9 cellular contexts compared by ENCODE assay signal in the genomic region with DNA sequence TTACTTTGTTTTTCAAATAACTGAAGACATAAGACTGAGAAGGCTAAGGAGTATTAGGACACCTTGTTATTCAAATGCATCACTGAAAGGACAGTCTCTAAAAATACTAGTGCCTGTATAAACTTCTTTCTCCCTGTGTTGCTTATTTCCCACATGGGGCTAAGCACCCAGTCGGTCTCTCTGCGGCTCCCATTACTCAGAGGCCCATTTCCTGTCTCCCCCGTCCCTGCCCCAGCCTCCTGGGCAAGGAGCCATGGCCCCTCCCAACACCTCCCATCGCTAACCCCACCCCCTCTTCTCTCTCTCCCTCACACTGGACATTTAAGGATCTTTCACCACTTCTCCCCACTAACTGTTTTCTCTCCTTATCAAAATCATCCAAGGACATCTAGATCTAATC.
A peak's percentile ranks its signal among the peaks of the same experiment; 100 is the strongest.
DNase-seq lines count a peak whose midpoint lies in the region; ATAC-seq, FAIRE-seq and TF ChIP-seq lines count a peak whose summit lies in the region.
"Had no signal": no experiment of that assay in that cellular context is flagged by ENCODE, and none has a peak within 500 bp of the region (broad histone marks: within the 10 kb centered on the region; RNA-seq: fewer than 3 reads in every experiment).

No MANE protein-coding gene starts in this region.

- no peak overlapping the region for H3K4ac ChIP-seq in mesenchymal stem cell (ENCODE audit: low read depth in 1 of 2, low read length in 2 of 2)

- H3K23ac ChIP-seq in mesenchymal stem cell (ENCODE audit: low read length in 2 of 2), result no peak overlapping the region

- H3K4me1 ChIP-seq in DND-41 (ENCODE audit: insufficient read depth, low read length), result peaks cover 7% of the 10 kb centered on the region; the same call in 1 of the 2 replicates
- H3K4me1 ChIP-seq in mesenchymal stem cell (ENCODE audit: control insufficient read depth, insufficient read depth, low read depth, low read length), result peaks cover 2% of the 10 kb centered on the region
- no peaks in the 10 kb centered on the region for H3K4me1 ChIP-seq in CD8-positive, alpha-beta T cell (ENCODE audit: insufficient read depth, low read length)

- no peak overlapping the region for H3K4me3 Mint-ChIP-seq in CD8-positive, alpha-beta T cell
- H3K4me3 Mint-ChIP-seq: activated naive CD4-positive, alpha-beta T cell treated with anti-CD3 and anti-CD28 coated beads, Interleukin-2, amount 50 U/mL, for 24 hours had no signal

- H2BK15ac ChIP-seq in mesenchymal stem cell (ENCODE audit: low read depth, poor library complexity, severe bottlenecking), result no peak overlapping the region

- DNase-seq in DND-41, result peak; percentile 48
- peak; percentile 12 for DNase-seq in HTR-8/SVneo (ENCODE audit: insufficient read length, low spot score)
- DNase-seq in brain microvascular endothelial cell, result peak; percentile 92
- peak; percentile 80 for DNase-seq in mesenchymal stem cell
- DNase-seq in NCI-H2107 treated with DMSO at 0.1 percent for 48 hours (lab: John Stamatoyannopoulos, UW; ENCODE audit: unreplicated experiment), result no peak
- no peak for DNase-seq in CD8-positive, alpha-beta T cell
- no peak for DNase-seq in cerebellar nuclear complex (lab: John Stamatoyannopoulos, UW)

- no peak overlapping the region for H4K8ac ChIP-seq in mesenchymal stem cell (ENCODE audit: low read length)

- no peaks in the 10 kb centered on the region for H4K20me1 ChIP-seq in DND-41 (ENCODE audit: insufficient read depth, low read length)

- no peaks in the 10 kb centered on the region for H3K9me3 ChIP-seq in DND-41 (ENCODE audit: insufficient read depth, low read length, severe bottlenecking)
- H3K9me3 ChIP-seq in mesenchymal stem cell (ENCODE audit: control insufficient read depth, low read length), result no peaks in the 10 kb centered on the region
- no peaks in the 10 kb centered on the region for H3K9me3 ChIP-seq in CD8-positive, alpha-beta T cell (ENCODE audit: low read length)

- no peaks in the 10 kb centered on the region for H3K9me3 Mint-ChIP-seq in CD8-positive, alpha-beta T cell
- H3K9me3 Mint-ChIP-seq: activated naive CD4-positive, alpha-beta T cell treated with anti-CD3 and anti-CD28 coated beads, Interleukin-2, amount 50 U/mL, for 24 hours had no signal

- peaks cover 4% of the 10 kb centered on the region for H3K4me1 Mint-ChIP-seq in CD8-positive, alpha-beta T cell (ENCODE audit: low read depth)

- FAIRE-seq in HTR-8/SVneo (lab: Jason Lieb, UNC), result no peak

- POLR2A ChIA-PET in CD8-positive, alpha-beta T cell (lab: Charles Lee), result no interaction called here

- H2AFZ ChIP-seq in DND-41 (ENCODE audit: low read depth, low read length), result no peak overlapping the region
- no peak overlapping the region for H2AFZ ChIP-seq in mesenchymal stem cell (ENCODE audit: low read depth, low read length)

- no peak overlapping the region for H3K4me2 ChIP-seq in DND-41 (ENCODE audit: insufficient read depth, low read length)
- no peak overlapping the region for H3K4me2 ChIP-seq in mesenchymal stem cell (ENCODE audit: low read length, poor library complexity, severe bottlenecking)

- in situ Hi-C loops in brain microvascular endothelial cell (cut with HindIII; ENCODE audit: low pct_ligation_motif_present, low sequenced_read_pairs), result no loop called here

- peak overlapping the region; percentile 37 to 41 for H2BK12ac ChIP-seq in mesenchymal stem cell (ENCODE audit: low read length in 2 of 2)

- H3K27me3 ChIP-seq in DND-41 (ENCODE audit: insufficient read depth, low read length, poor library complexity) (no peaks in the 10 kb centered on the region), brain microvascular endothelial cell (replicated peaks) (no peaks in the 10 kb centered on the region), mesenchymal stem cell (ENCODE audit: control insufficient read depth in 1 of 2, insufficient read depth in 1 of 2, low read length in 2 of 2) (no peaks in the 10 kb centered on the region)
- no peaks in the 10 kb centered on the region for H3K27me3 ChIP-seq in CD8-positive, alpha-beta T cell (ENCODE audit: insufficient read depth, low read length)

- TF ChIP-seq CTCF in DND-41 (IDR thresholded peaks at IDR 0.05; ENCODE audit: borderline replicate concordance, extremely low read depth, low read length, poor library complexity, severe bottlenecking) (no peak), brain microvascular endothelial cell (IDR thresholded peaks at IDR 0.05; ENCODE audit: low read depth, low read length, missing control alignments) (no peak)
- TF ChIP-seq CTCF in CD8-positive, alpha-beta T cell (IDR thresholded peaks at IDR 0.05), result no peak

- WGBS in mesenchymal stem cell, result 5% methylated on average over 4 of the region's 4 CpGs

- H3K27ac ChIP-seq in DND-41 (ENCODE audit: low read length), result no peak overlapping the region
- peak overlapping the region; percentile 77 for H3K27ac ChIP-seq in brain microvascular endothelial cell
- no peak overlapping the region for H3K27ac ChIP-seq in mesenchymal stem cell (ENCODE audit: low read length, poor library complexity, severe bottlenecking)
- no peak overlapping the region for H3K27ac ChIP-seq in CD8-positive, alpha-beta T cell (ENCODE audit: low read depth, low read length)

- H2BK120ac ChIP-seq in mesenchymal stem cell (ENCODE audit: low read depth, low read length), result no peak overlapping the region

- no peaks in the 10 kb centered on the region for H3K79me2 ChIP-seq in DND-41 (ENCODE audit: insufficient read depth, low read length)

- H3K79me1 ChIP-seq in mesenchymal stem cell (replicated peaks; ENCODE audit: low read length, poor library complexity, severe bottlenecking), result no peaks in the 10 kb centered on the region

- no peaks in the 10 kb centered on the region for H3K36me3 ChIP-seq in DND-41 (ENCODE audit: insufficient read depth, low read length)
- no peaks in the 10 kb centered on the region for H3K36me3 ChIP-seq in brain microvascular endothelial cell (replicated peaks)
- H3K36me3 ChIP-seq in mesenchymal stem cell (ENCODE audit: control insufficient read depth in 1 of 2, insufficient read depth in 2 of 2, low read depth in 1 of 2, low read length in 2 of 2), result peaks cover 0 to 23% of the 10 kb centered on the region in 2 experiments
- H3K36me3 ChIP-seq in CD8-positive, alpha-beta T cell (ENCODE audit: insufficient read depth, low read length), result no peaks in the 10 kb centered on the region

- H3K18ac ChIP-seq in mesenchymal stem cell (ENCODE audit: low read depth in 1 of 2, low read length in 2 of 2), result peak overlapping the region in 1 of 2 experiments; percentile 23

- H2AK5ac ChIP-seq in mesenchymal stem cell (ENCODE audit: low read length, severe bottlenecking), result no peak overlapping the region

- H3K27ac Mint-ChIP-seq in CD8-positive, alpha-beta T cell, result no peak overlapping the region
- H3K27ac Mint-ChIP-seq: activated naive CD4-positive, alpha-beta T cell treated with anti-CD3 and anti-CD28 coated beads, Interleukin-2, amount 50 U/mL, for 24 hours had no signal

- no peak overlapping the region for H3K9ac ChIP-seq in DND-41 (ENCODE audit: low read depth, low read length)
- peak overlapping the region; percentile 34 for H3K9ac ChIP-seq in mesenchymal stem cell (ENCODE audit: low read length)

- peak; percentile 77 for ATAC-seq in DND-41 (ENCODE audit: insufficient read depth, low read depth)
- no peak for ATAC-seq in CD8-positive, alpha-beta T cell
- no peak for ATAC-seq in HG03039 (IDR thresholded peaks at IDR 0.05; ENCODE audit: unreplicated experiment)

- H3K27me3 Mint-ChIP-seq in CD8-positive, alpha-beta T cell (ENCODE audit: low read depth), result peaks cover 2% of the 10 kb centered on the region

- no peaks in the 10 kb centered on the region for H3K36me3 Mint-ChIP-seq in CD8-positive, alpha-beta T cell
- H3K36me3 Mint-ChIP-seq: activated naive CD4-positive, alpha-beta T cell treated with anti-CD3 and anti-CD28 coated beads, Interleukin-2, amount 50 U/mL, for 24 hours had no signal

- H3K14ac ChIP-seq in mesenchymal stem cell (ENCODE audit: low read length in 2 of 2), result no peak overlapping the region

- CTCF ChIA-PET in CD8-positive, alpha-beta T cell (lab: Charles Lee), result no interaction called here

- H3K4me3 ChIP-seq in DND-41 (ENCODE audit: low read depth in 1 of 2, low read length in 2 of 2), result no peak overlapping the region
- no peak overlapping the region for H3K4me3 ChIP-seq in brain microvascular endothelial cell (ENCODE audit: low read depth, low read length)
- H3K4me3 ChIP-seq in mesenchymal stem cell (ENCODE audit: insufficient read depth in 1 of 2, low read depth in 1 of 2, low read length in 2 of 2), result no peak overlapping the region
- H3K4me3 ChIP-seq in CD8-positive, alpha-beta T cell (ENCODE audit: low read depth, low read length), result no peak overlapping the region

- no peak overlapping the region for H2BK5ac ChIP-seq in mesenchymal stem cell (ENCODE audit: low read depth, low read length, poor library complexity, severe bottlenecking)

- intact Hi-C loops in CD8-positive, alpha-beta T cell (cut with DNase I, micrococcal nuclease), result no loop called here

- no peak overlapping the region for H4K91ac ChIP-seq in mesenchymal stem cell (ENCODE audit: low read length)

Comparison
In these comparisons a context has a peak if more than half of its experiments do, and no peak if none do; other contexts are left out.
1. DNase-seq: peak in DND-41 (single experiment), HTR-8/SVneo (single experiment), brain microvascular endothelial cell (single experiment) and mesenchymal stem cell (single experiment); none in NCI-H2107 treated with DMSO at 0.1 percent for 48 hours (single experiment), CD8-positive, alpha-beta T cell (0 of 7) and cerebellar nuclear complex (0 of 2).